In genomic region chr12:47410383-47410782, GRCh38 we compare ENCODE assay signal across 15 cellular contexts.
DNase-seq lines count a peak whose midpoint lies in the region; ATAC-seq, FAIRE-seq and TF ChIP-seq lines count a peak whose summit lies in the region.
"Had no signal": no experiment of that assay in that cellular context is flagged by ENCODE, and none has a peak within 500 bp of the region (broad histone marks: within the 10 kb centered on the region; RNA-seq: fewer than 3 reads in every experiment).

No MANE protein-coding gene starts in this region.

- H3K36me3 ChIP-seq in CD8-positive, alpha-beta memory T cell (ENCODE audit: insufficient read depth, low read length), result no peaks in the 10 kb centered on the region

- H3K9me3 Mint-ChIP-seq in activated CD4-positive, alpha-beta memory T cell treated with anti-CD3 and anti-CD28 coated beads for 36 hours, result no peaks in the 10 kb centered on the region
- H3K9me3 Mint-ChIP-seq in activated CD4-positive, alpha-beta memory T cell treated with anti-CD3 and anti-CD28 coated beads, Interleukin-2, amount 10 ng/mL, durations not matched to agents 7 days and 5 days, result no peaks in the 10 kb centered on the region
- no peaks in the 10 kb centered on the region for H3K9me3 Mint-ChIP-seq in CD8-positive, alpha-beta memory T cell
- H3K9me3 Mint-ChIP-seq in progenitor cell of endocrine pancreas (ENCODE audit: low read depth), result peaks cover 3% of the 10 kb centered on the region

- H3K9me3 ChIP-seq in A549, result no peaks in the 10 kb centered on the region
- H3K9me3 ChIP-seq in CD8-positive, alpha-beta memory T cell (ENCODE audit: low read length), result no peaks in the 10 kb centered on the region

- H3K4me2 ChIP-seq in A549, result no peak overlapping the region

- TF ChIP-seq EP300 in A549 (IDR thresholded peaks at IDR 0.05), result no peak

- ATAC-seq in A549, result no peak

- peaks cover 1% of the 10 kb centered on the region for H3K36me3 Mint-ChIP-seq in activated CD4-positive, alpha-beta memory T cell treated with anti-CD3 and anti-CD28 coated beads for 36 hours
- H3K36me3 Mint-ChIP-seq in activated CD4-positive, alpha-beta memory T cell treated with anti-CD3 and anti-CD28 coated beads, Interleukin-2, amount 10 ng/mL, durations not matched to agents 7 days and 5 days (ENCODE audit: low read depth), result peaks cover 4% of the 10 kb centered on the region
- peaks cover 0 to 6% (median 3%) of the 10 kb centered on the region in 3 donors for H3K36me3 Mint-ChIP-seq in CD8-positive, alpha-beta memory T cell
- H3K36me3 Mint-ChIP-seq in progenitor cell of endocrine pancreas (ENCODE audit: insufficient read depth), result no peaks in the 10 kb centered on the region

- no peak for DNase-seq in activated CD4-positive, alpha-beta memory T cell treated with anti-CD3 and anti-CD28 coated beads for 36 hours
- no peak for DNase-seq in activated CD4-positive, alpha-beta memory T cell treated with anti-CD3 and anti-CD28 coated beads, Interleukin-2, amount 10 ng/mL, durations not matched to agents 7 days and 5 days
- DNase-seq in A549 (ENCODE audit: low read depth in 1 of 2, low spot score in 1 of 2) (no peak), ecto neural progenitor cell (ENCODE audit: low spot score) (peak; percentile 17), GF-D8 (lab: John Stamatoyannopoulos, UW) (no peak), progenitor cell of endocrine pancreas (ENCODE audit: low spot score, unreplicated experiment) (no peak), Kasumi-1 (lab: John Stamatoyannopoulos, UW) (no peak)
- peak in 1 of 5 donors; percentile 62 for DNase-seq in CD8-positive, alpha-beta memory T cell
- DNase-seq: DMS79, NCI-H1694 treated with DMSO at 0.1 percent for 48 hours, NCI-H2227 treated with DMSO at 0.1 percent for 48 hours, NCI-H524, NCI-H82 had no signal

- TF ChIP-seq POLR2A in A549 (IDR thresholded peaks at IDR 0.05; ENCODE audit: low read length), result no peak

- peaks cover 18% of the 10 kb centered on the region for H3K4me1 ChIP-seq in A549
- peaks cover 65% of the 10 kb centered on the region for H3K4me1 ChIP-seq in CD8-positive, alpha-beta memory T cell (ENCODE audit: insufficient read depth, low read length)

- CTCF ChIA-PET in activated CD4-positive, alpha-beta memory T cell treated with anti-CD3 and anti-CD28 coated beads for 36 hours (lab: Charles Lee), result interaction anchor here (0.5 kb wide), 1 partner anchor 208 kb away, joined by 4 read pairs; no protein-coding TSS in a partner anchor
- CTCF ChIA-PET in activated CD4-positive, alpha-beta memory T cell treated with anti-CD3 and anti-CD28 coated beads, Interleukin-2, amount 10 ng/mL, durations not matched to agents 7 days and 5 days (lab: Charles Lee), result interaction anchor here (0.9 to 3.4 kb wide), 2 partner anchors 12 to 378 kb away, joined by 3 to 14 read pairs; no protein-coding TSS in a partner anchor
- CTCF ChIA-PET in A549 (lab: Yijun Ruan, JAX), result interaction anchor here (0.8 to 0.9 kb wide), 2 partner anchors 339 to 459 kb away, joined by 3 read pairs; no protein-coding TSS in a partner anchor
- CTCF ChIA-PET in CD8-positive, alpha-beta memory T cell (lab: Charles Lee), result interaction anchor here (1.4 to 1.5 kb wide), 2 partner anchors 13 to 339 kb away, joined by 3 to 5 read pairs; no protein-coding TSS in a partner anchor

- no peak overlapping the region for H3K4me3 ChIP-seq in A549
- H3K4me3 ChIP-seq in CD8-positive, alpha-beta memory T cell (ENCODE audit: low read length), result no peak overlapping the region

- intact Hi-C loops in activated CD4-positive, alpha-beta memory T cell treated with anti-CD3 and anti-CD28 coated beads for 36 hours (cut with micrococcal nuclease), result loop anchor here (5.0 kb wide), 1 partner anchor 162 kb away; no protein-coding TSS in a partner anchor

- H3K27ac Mint-ChIP-seq in activated CD4-positive, alpha-beta memory T cell treated with anti-CD3 and anti-CD28 coated beads for 36 hours, result peak overlapping the region; percentile 42
- no peak overlapping the region for H3K27ac Mint-ChIP-seq in activated CD4-positive, alpha-beta memory T cell treated with anti-CD3 and anti-CD28 coated beads, Interleukin-2, amount 10 ng/mL, durations not matched to agents 7 days and 5 days
- H3K27ac Mint-ChIP-seq in CD8-positive, alpha-beta memory T cell, result peak overlapping the region in 6 of 8 donors; percentile 1 to 74 (median 48)
- no peak overlapping the region for H3K27ac Mint-ChIP-seq in progenitor cell of endocrine pancreas

- no peak overlapping the region for H3K4me3 Mint-ChIP-seq in activated CD4-positive, alpha-beta memory T cell treated with anti-CD3 and anti-CD28 coated beads for 36 hours
- no peak overlapping the region for H3K4me3 Mint-ChIP-seq in activated CD4-positive, alpha-beta memory T cell treated with anti-CD3 and anti-CD28 coated beads, Interleukin-2, amount 10 ng/mL, durations not matched to agents 7 days and 5 days
- H3K4me3 Mint-ChIP-seq in CD8-positive, alpha-beta memory T cell, result no peak overlapping the region
- H3K4me3 Mint-ChIP-seq in progenitor cell of endocrine pancreas (ENCODE audit: low read depth), result no peak overlapping the region

- 0 out of 6 replicates have a peak overlapping the region, but pooled peaks have one; percentile 1 to 29 for H3K27ac ChIP-seq in A549
- H3K27ac ChIP-seq in CD8-positive, alpha-beta memory T cell (ENCODE audit: low read depth, low read length), result no peak overlapping the region

- POLR2A ChIA-PET in activated CD4-positive, alpha-beta memory T cell treated with anti-CD3 and anti-CD28 coated beads for 36 hours (lab: Charles Lee), result no interaction called here
- POLR2A ChIA-PET in activated CD4-positive, alpha-beta memory T cell treated with anti-CD3 and anti-CD28 coated beads, Interleukin-2, amount 10 ng/mL, durations not matched to agents 7 days and 5 days (lab: Charles Lee), result no interaction called here
- POLR2A ChIA-PET in A549 (lab: Yijun Ruan, JAX), result no interaction called here
- POLR2A ChIA-PET in CD8-positive, alpha-beta memory T cell (lab: Charles Lee), result interaction anchor here (0.6 kb wide), 1 partner anchor 181 kb away, joined by 4 read pairs; no protein-coding TSS in a partner anchor

- no peak for TF ChIP-seq RAD21 in A549 (conservative IDR thresholded peaks at IDR 0.05 in 1 of 2, IDR thresholded peaks at IDR 0.05 in 1 of 2)

- H3K27me3 ChIP-seq in CD8-positive, alpha-beta memory T cell (ENCODE audit: insufficient read depth, low read length, poor library complexity, severe bottlenecking), result no peaks in the 10 kb centered on the region

- no peaks in the 10 kb centered on the region for H3K27me3 Mint-ChIP-seq in activated CD4-positive, alpha-beta memory T cell treated with anti-CD3 and anti-CD28 coated beads for 36 hours
- H3K27me3 Mint-ChIP-seq in activated CD4-positive, alpha-beta memory T cell treated with anti-CD3 and anti-CD28 coated beads, Interleukin-2, amount 10 ng/mL, durations not matched to agents 7 days and 5 days, result no peaks in the 10 kb centered on the region
- no peaks in the 10 kb centered on the region for H3K27me3 Mint-ChIP-seq in CD8-positive, alpha-beta memory T cell
- no peaks in the 10 kb centered on the region for H3K27me3 Mint-ChIP-seq in progenitor cell of endocrine pancreas

- no peak for TF ChIP-seq CTCF in A549 (IDR thresholded peaks at IDR 0.05)
- TF ChIP-seq CTCF in progenitor cell of endocrine pancreas (IDR thresholded peaks at IDR 0.05; ENCODE audit: unreplicated experiment), result no peak

- peaks cover 79% of the 10 kb centered on the region for H3K4me1 Mint-ChIP-seq in activated CD4-positive, alpha-beta memory T cell treated with anti-CD3 and anti-CD28 coated beads for 36 hours (ENCODE audit: low read depth)
- H3K4me1 Mint-ChIP-seq in activated CD4-positive, alpha-beta memory T cell treated with anti-CD3 and anti-CD28 coated beads, Interleukin-2, amount 10 ng/mL, durations not matched to agents 7 days and 5 days, result peaks cover 32% of the 10 kb centered on the region
- H3K4me1 Mint-ChIP-seq in CD8-positive, alpha-beta memory T cell, result peaks cover 23 to 78% (median 56%) of the 10 kb centered on the region in 3 donors
- H3K4me1 Mint-ChIP-seq in progenitor cell of endocrine pancreas (ENCODE audit: low read depth), result peaks cover 3% of the 10 kb centered on the region

- no peak for FAIRE-seq in A549 (lab: Jason Lieb, UNC)
- FAIRE-seq: A204.1, H1 had no signal

TF ChIP-seq in A549, 52 proteins besides CTCF, POLR2A, EP300 and RAD21:
- no peak for TF ChIP-seq ZFP36 (IDR thresholded peaks at IDR 0.05; ENCODE audit: borderline replicate concordance, partially characterized antibody)
- no peak for TF ChIP-seq CHD4 (IDR thresholded peaks at IDR 0.05; ENCODE audit: borderline replicate concordance)
- TF ChIP-seq PBX3 (IDR thresholded peaks at IDR 0.05), result no peak
- no peak for TF ChIP-seq ATOH8 (CRISPR knock-in tag; IDR thresholded peaks at IDR 0.05; ENCODE audit: low read depth)
- TF ChIP-seq MAX (IDR thresholded peaks at IDR 0.05), result no peak
- TF ChIP-seq SMC3 (IDR thresholded peaks at IDR 0.05), result no peak
- TF ChIP-seq MAZ (IDR thresholded peaks at IDR 0.05; ENCODE audit: borderline replicate concordance, low read depth, low read length), result no peak

Comparison
In these comparisons a context has a peak if more than half of its experiments do, and no peak if none do; other contexts are left out.
1. H3K27ac Mint-ChIP-seq: peak in activated CD4-positive, alpha-beta memory T cell treated with anti-CD3 and anti-CD28 coated beads for 36 hours (single experiment) and CD8-positive, alpha-beta memory T cell (6 of 8); none in activated CD4-positive, alpha-beta memory T cell treated with anti-CD3 and anti-CD28 coated beads, Interleukin-2, amount 10 ng/mL, durations not matched to agents 7 days and 5 days (single experiment) and progenitor cell of endocrine pancreas (single experiment).